In the genomic region with DNA sequence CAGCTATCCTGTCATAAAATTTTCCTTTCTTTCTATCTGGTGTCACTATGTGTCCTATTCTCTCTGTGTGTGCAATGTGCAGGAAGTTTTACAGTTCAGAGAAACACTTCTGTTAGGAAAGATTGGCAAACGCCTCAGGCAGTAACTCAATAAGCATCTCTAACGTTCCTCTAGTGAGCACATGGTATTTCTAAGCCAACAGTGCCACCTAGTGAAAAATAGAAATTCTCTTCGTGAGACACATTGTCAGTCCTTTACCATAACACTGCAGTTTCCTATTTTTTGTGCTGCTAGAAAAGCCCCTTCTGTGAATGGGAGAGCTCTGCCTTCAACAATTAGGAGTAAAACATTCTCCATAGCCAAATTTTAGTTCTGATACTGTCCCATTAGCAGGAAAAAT, we compare ENCODE assay signal across 9 cellular contexts. TPM values are rescaled to one million over a fixed set of nuclear protein-coding genes. Genes with fewer than 3 reads are reported as not detected.
DNase-seq lines count a peak whose midpoint lies in the region; ATAC-seq and TF ChIP-seq lines count a peak whose summit lies in the region.
"Had no signal": no experiment of that assay in that cellular context is flagged by ENCODE, and none has a peak within 500 bp of the region (broad histone marks: within the 10 kb centered on the region; RNA-seq: fewer than 3 reads in every experiment).

No MANE protein-coding gene starts in this region.

- 26% methylated on average over 3 of the region's 3 CpGs for WGBS in hepatocyte (ENCODE audit: low lambda C conversion rate, missing lambda C conversion rate)

- H3K27ac ChIP-seq in SU-DHL-6 (ENCODE audit: low read depth, low read length) = no peak overlapping the region
- H3K27ac ChIP-seq in hepatocyte = no peak overlapping the region

- H4K20me1 ChIP-seq in SU-DHL-6 (ENCODE audit: low read depth, low read length) = no peaks in the 10 kb centered on the region
- no peaks in the 10 kb centered on the region for H4K20me1 ChIP-seq in hepatocyte (ENCODE audit: insufficient read depth, poor library complexity, severe bottlenecking)

- H3K9me3 ChIP-seq in SU-DHL-6 (ENCODE audit: insufficient read depth, low read length) (peaks cover 5% of the 10 kb centered on the region; the same call in 1 of the 2 replicates), hepatocyte (ENCODE audit: low read depth) (no peaks in the 10 kb centered on the region)

- no peaks in the 10 kb centered on the region for H3F3A ChIP-seq in SU-DHL-6 (ENCODE audit: insufficient read depth)

- H3K9ac ChIP-seq in SU-DHL-6 (ENCODE audit: low read length) = no peak overlapping the region

- H3K79me2 ChIP-seq in SU-DHL-6 (ENCODE audit: insufficient read depth, low read length) = no peaks in the 10 kb centered on the region
- no peaks in the 10 kb centered on the region for H3K79me2 ChIP-seq in hepatocyte

- H2AFZ ChIP-seq in SU-DHL-6 (ENCODE audit: low read depth, low read length, severe bottlenecking) = no peak overlapping the region
- H2AFZ ChIP-seq in hepatocyte = no peak overlapping the region

- H3K4me2 ChIP-seq in SU-DHL-6 (ENCODE audit: low read depth, low read length, poor library complexity, severe bottlenecking) (no peak overlapping the region), hepatocyte (no peak overlapping the region)

- no peaks in the 10 kb centered on the region for H3K4me1 ChIP-seq in hepatocyte (ENCODE audit: insufficient read depth)

- H3K36me3 ChIP-seq in SU-DHL-6 (ENCODE audit: low read length) = no peaks in the 10 kb centered on the region
- no peaks in the 10 kb centered on the region for H3K36me3 ChIP-seq in hepatocyte (replicated peaks; ENCODE audit: insufficient read depth, low read depth)

- DNase-seq in AG08396 (ENCODE audit: low spot score) = peak; percentile 11
- peak; percentile 0 for DNase-seq in HFF-Myc (ENCODE audit: extremely low read depth, low read depth)
- DNase-seq in hepatocyte (ENCODE audit: low spot score) = peak; percentile 13
- DNase-seq in omental fat pad (ENCODE audit: low spot score) = no peak

- no peak overlapping the region for H3K4me3 ChIP-seq in HFF-Myc (replicated peaks; ENCODE audit: low read depth, low read length)
- no peak overlapping the region for H3K4me3 ChIP-seq in SU-DHL-6 (ENCODE audit: insufficient read depth, low read length, poor library complexity, severe bottlenecking)
- H3K4me3 ChIP-seq in hepatocyte = no peak overlapping the region

- ATAC-seq in omental fat pad (ENCODE audit: low FRiP score) = no peak
- no peak for ATAC-seq in GM21360 (IDR thresholded peaks at IDR 0.05; ENCODE audit: unreplicated experiment)
- no peak for ATAC-seq in HG02798 (IDR thresholded peaks at IDR 0.05; ENCODE audit: poor library complexity, unreplicated experiment)
- no peak for ATAC-seq in GM18502 (IDR thresholded peaks at IDR 0.05; ENCODE audit: poor library complexity, unreplicated experiment)

- no peak for TF ChIP-seq CTCF in HFF-Myc (IDR thresholded peaks at IDR 0.05; ENCODE audit: low read depth, low read length, missing control alignments)
- TF ChIP-seq CTCF in SU-DHL-6 (IDR thresholded peaks at IDR 0.05; ENCODE audit: insufficient read depth, low read length, poor library complexity, severe bottlenecking) = peak; percentile 29
- peak; percentile 23 for TF ChIP-seq CTCF in hepatocyte (IDR thresholded peaks at IDR 0.05; ENCODE audit: poor library complexity)
- TF ChIP-seq CTCF in omental fat pad (IDR thresholded peaks at IDR 0.05) = no peak

- H3K9me2 ChIP-seq in SU-DHL-6 (replicated peaks; ENCODE audit: insufficient read depth, low read length) (no peaks in the 10 kb centered on the region), hepatocyte (replicated peaks; ENCODE audit: insufficient read depth) (no peaks in the 10 kb centered on the region)

- H3K27me3 ChIP-seq in SU-DHL-6 (ENCODE audit: low read length) = no peaks in the 10 kb centered on the region
- H3K27me3 ChIP-seq in hepatocyte = no peaks in the 10 kb centered on the region

RNA-seq across cellular contexts. Expression of a gene that starts 50.7 kb away (rescaled TPM):
- total RNA-seq in hepatocyte (not detected in 2 replicates), omental fat pad (not detected)
- not detected in 2 replicates for polyA plus RNA-seq in hepatocyte
- total RNA-seq: ureter had no signal

Comparison
In these comparisons a context has a peak if more than half of its experiments do, and no peak if none do; other contexts are left out.
1. CTCF ChIP-seq: peak in SU-DHL-6 (single experiment) and hepatocyte (single experiment); none in HFF-Myc (single experiment) and omental fat pad (0 of 3).